ENCODE assay signal across 7 cellular contexts in the genomic region with DNA sequence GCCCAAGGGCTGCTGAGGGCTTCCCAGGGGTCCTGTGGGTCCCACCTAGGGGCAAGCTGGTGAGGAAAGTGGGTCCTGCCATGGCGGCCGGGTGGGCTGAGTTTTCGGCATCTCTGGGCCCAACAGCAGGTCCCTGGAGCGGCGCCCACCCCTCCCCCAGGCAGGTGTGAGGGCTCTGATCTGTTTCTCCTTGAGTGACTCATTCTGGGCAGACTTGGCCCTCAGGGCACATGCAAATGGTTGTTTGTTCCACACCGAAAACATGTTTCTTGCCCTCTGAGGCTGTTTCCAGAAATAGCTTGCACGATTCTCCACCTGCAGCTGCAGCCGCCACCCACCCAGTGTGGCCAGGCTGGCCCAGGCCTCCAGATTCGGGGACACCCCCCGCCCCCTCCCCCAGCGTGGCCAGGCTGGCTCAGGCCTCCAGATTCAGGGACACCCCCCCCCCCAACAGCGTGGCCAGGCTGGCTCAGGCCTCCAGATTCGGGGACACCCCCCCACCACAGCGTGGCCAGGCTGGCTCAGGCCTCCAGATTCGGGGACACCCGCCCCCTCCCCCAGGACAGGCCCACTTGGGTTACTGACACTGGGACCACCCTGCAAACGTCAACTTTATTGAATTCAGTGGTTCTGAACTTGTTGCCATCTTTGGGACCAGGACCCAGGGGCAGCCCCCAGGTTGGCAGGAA. TPM values are rescaled to one million over a fixed set of nuclear protein-coding genes. Genes with fewer than 3 reads are reported as not detected.
DNase-seq lines count a peak whose midpoint lies in the region; ATAC-seq and TF ChIP-seq lines count a peak whose summit lies in the region.
"Not testable (repeated sequence)": the region's sequence is repeated elsewhere in the genome, so short reads cannot be mapped to it uniquely, and the experiment has no call there.

No MANE protein-coding gene starts in this region.

- H3K4me3 ChIP-seq in HCT116 (replicated peaks in 1 of 2; ENCODE audit: low read depth in 1 of 2, low read length in 2 of 2); SU-DHL-6 (ENCODE audit: insufficient read depth, low read length, poor library complexity, severe bottlenecking): not testable (repeated sequence)

- not testable (repeated sequence) for H3K4me2 ChIP-seq in HCT116 (ENCODE audit: low read length); SU-DHL-6 (ENCODE audit: low read depth, low read length, poor library complexity, severe bottlenecking)

- not testable (repeated sequence) for H3K9me2 ChIP-seq in HCT116 (ENCODE audit: insufficient read depth); SU-DHL-6 (replicated peaks; ENCODE audit: insufficient read depth, low read length)

- H3K27ac ChIP-seq in HCT116 (ENCODE audit: low read depth, low read length): not testable (repeated sequence)
- peak overlapping the region; percentile 85 for H3K27ac ChIP-seq in SU-DHL-6 (ENCODE audit: low read depth, low read length)

- H3K9me3 ChIP-seq in HCT116 (ENCODE audit: control insufficient read depth in 1 of 2, insufficient read depth in 1 of 2, low read depth in 1 of 2, low read length in 2 of 2); SU-DHL-6 (ENCODE audit: insufficient read depth, low read length): not testable (repeated sequence)

- H3F3A ChIP-seq in SU-DHL-6 (ENCODE audit: insufficient read depth): peaks cover 33% of the 10 kb centered on the region

- RAD21 ChIA-PET in HCT116 (lab: Charles Lee; ENCODE audit: low non-redundant PET in 1 of 2, low total read pairs in 2 of 2, uncharacterized antibody in 2 of 2, unreplicated experiment in 2 of 2): not testable (repeated sequence)

- CTCF ChIA-PET in HCT116 (lab: Charles Lee): not testable (repeated sequence)

- not testable (repeated sequence) for H2AFZ ChIP-seq in HCT116 (ENCODE audit: low read depth, low read length, poor library complexity, severe bottlenecking); SU-DHL-6 (ENCODE audit: low read depth, low read length, severe bottlenecking)

- H3K9ac ChIP-seq in HCT116 (ENCODE audit: low read length): not testable (repeated sequence)
- peak overlapping the region; percentile 38 for H3K9ac ChIP-seq in SU-DHL-6 (ENCODE audit: low read length)

- not testable (repeated sequence) for H3K36me3 ChIP-seq in HCT116 (ENCODE audit: control insufficient read depth in 1 of 2, insufficient read depth in 2 of 2, low read length in 2 of 2); SU-DHL-6 (ENCODE audit: low read length)

- intact Hi-C loops in HCT116 (cut with micrococcal nuclease): not testable (repeated sequence)

- not testable (repeated sequence) for TF ChIP-seq CTCF in HCT116 (IDR thresholded peaks at IDR 0.05 in 2 of 3, conservative IDR thresholded peaks at IDR 0.05 in 1 of 3; ENCODE audit: borderline replicate concordance in 1 of 3, insufficient read depth in 1 of 3, low read depth in 2 of 3, low read length in 2 of 3); SU-DHL-6 (IDR thresholded peaks at IDR 0.05; ENCODE audit: insufficient read depth, low read length, poor library complexity, severe bottlenecking)

- TF ChIP-seq POLR2A in HCT116 (IDR thresholded peaks at IDR 0.05; ENCODE audit: borderline replicate concordance, extremely low read depth, insufficient read depth, insufficient read length): not testable (repeated sequence)

- not testable (repeated sequence) for BruUV-seq in HCT116 (replicated peaks; lab: Mats Ljungman, UMichigan)

- DNase-seq in HCT116 (ENCODE audit: low read depth, low spot score): not testable (repeated sequence)
- peak; percentile 5 for DNase-seq in left lobe of liver (ENCODE audit: low spot score)

- not testable (repeated sequence) for H3K4me1 ChIP-seq in HCT116 (ENCODE audit: control insufficient read depth in 1 of 2, insufficient read depth in 2 of 2, low read length in 2 of 2)

- POLR2A ChIA-PET in HCT116 (lab: Charles Lee): not testable (repeated sequence)

- not testable (repeated sequence) for TF ChIP-seq RAD21 in HCT116 (IDR thresholded peaks at IDR 0.05; ENCODE audit: low read depth)

- H3K79me2 ChIP-seq in HCT116 (ENCODE audit: insufficient read depth, low read length); SU-DHL-6 (ENCODE audit: insufficient read depth, low read length): not testable (repeated sequence)

- H3K27me3 ChIP-seq in HCT116 (ENCODE audit: insufficient read depth, low read length); SU-DHL-6 (ENCODE audit: low read length): not testable (repeated sequence)

- ATAC-seq in GM18868 (IDR thresholded peaks at IDR 0.05; ENCODE audit: unreplicated experiment) (peak; percentile 55), GM19467 (IDR thresholded peaks at IDR 0.05; ENCODE audit: unreplicated experiment) (peak; percentile 62), HCT116 (peak; percentile 70), HG03039 (IDR thresholded peaks at IDR 0.05; ENCODE audit: unreplicated experiment) (peak; percentile 38), HG03442 (IDR thresholded peaks at IDR 0.05; ENCODE audit: unreplicated experiment) (peak; percentile 50)
- ATAC-seq in left lobe of liver: not testable (repeated sequence)

- not testable (repeated sequence) for H4K20me1 ChIP-seq in HCT116 (ENCODE audit: insufficient read depth); SU-DHL-6 (ENCODE audit: low read depth, low read length)

RNA-seq across cellular contexts. Expression of gene TMEM121, which starts 48.8 kb away (rescaled TPM):
- total RNA-seq in HCT116 (2021; ENCODE audit: unreplicated experiment): 5.5 TPM
- polyA plus RNA-seq in HCT116 (2012): 3.4 and 4.6 TPM in 2 replicates
- 4.4 TPM for total RNA-seq in left lobe of liver
